Comparison of ENCODE assay signal across 22 cellular contexts in genomic region chr9:18675345-18675744, GRCh38.
DNase-seq lines count a peak whose midpoint lies in the region; ATAC-seq, FAIRE-seq and TF ChIP-seq lines count a peak whose summit lies in the region.
"Had no signal": no experiment of that assay in that cellular context is flagged by ENCODE, and none has a peak within 500 bp of the region (broad histone marks: within the 10 kb centered on the region; RNA-seq: fewer than 3 reads in every experiment).

No MANE protein-coding gene starts in this region.

- no peaks in the 10 kb centered on the region for H3K27me3 ChIP-seq in A673 (replicated peaks; ENCODE audit: insufficient read depth, low read depth, low read length, poor library complexity)
- H3K27me3 ChIP-seq: SJSA1 had no signal

- no peak for TF ChIP-seq CTCF in A673 (conservative IDR thresholded peaks at IDR 0.05; ENCODE audit: low read depth, low read length)

- TF ChIP-seq POLR2A in H54 (IDR thresholded peaks at IDR 0.05; ENCODE audit: low read depth, low read length) (no peak), erythroblast (IDR thresholded peaks at IDR 0.05; ENCODE audit: low read length) (no peak)

- H3K36me3 ChIP-seq in A673 (ENCODE audit: insufficient read depth, low read length, poor library complexity, severe bottlenecking) = no peaks in the 10 kb centered on the region
- H3K36me3 ChIP-seq: SJSA1 had no signal

- H3K4me3 ChIP-seq in A673 (ENCODE audit: low read depth, low read length, poor library complexity, severe bottlenecking) = no peak overlapping the region
- H3K4me3 ChIP-seq: GM23338, SJSA1 had no signal

- peak; percentile 60 for FAIRE-seq in H54 (lab: Jason Lieb, UNC)
- FAIRE-seq: GM12891, GM18507 had no signal

- no peak for ATAC-seq in activated CD4-positive, CD25-positive, alpha-beta regulatory T cell treated with anti-CD3 and anti-CD28 coated beads, Interleukin-2, amount 50 U/mL, for 24 hours
- ATAC-seq: GM23338 had no signal

- no peaks in the 10 kb centered on the region for H3K9me3 ChIP-seq in A673 (ENCODE audit: low read depth, low read length, poor library complexity, severe bottlenecking)
- H3K9me3 ChIP-seq: SJSA1 had no signal

- H3K4me1 ChIP-seq in A673 (ENCODE audit: insufficient read depth, low read length, poor library complexity, severe bottlenecking) = no peaks in the 10 kb centered on the region
- H3K4me1 ChIP-seq: SJSA1 had no signal

- DNase-seq in A673 (ENCODE audit: low spot score) = peak; percentile 3
- DNase-seq in H54 (ENCODE audit: insufficient read length, low spot score) = no peak
- peak; percentile 74 for DNase-seq in NCI-H748 (lab: John Stamatoyannopoulos, UW; ENCODE audit: unreplicated experiment)
- peak; percentile 45 for DNase-seq in fibroblast of gingiva (ENCODE audit: low read depth)
- no peak for DNase-seq in erythroblast (lab: John Stamatoyannopoulos, UW)
- no peak for DNase-seq in COLO829 (ENCODE audit: low spot score)
- DNase-seq in DMS79 treated with DMSO at 0.1 percent for 48 hours (lab: John Stamatoyannopoulos, UW) = no peak
- DNase-seq: ACHN; CD4-positive, alpha-beta T cell; DMS79; GDM1; NCI-H1048; NCI-H187; NCI-H2171; NCI-H446 treated with DMSO at 0.1 percent for 48 hours; NCI-H82; SW 1271 had no signal

- POLR2A ChIA-PET in A673 (lab: Charles Lee; ENCODE audit: low non-redundant PET) = no interaction called here

- intact Hi-C loops in A673 (cut with micrococcal nuclease; ENCODE audit: unreplicated experiment) = no loop called here

- no peak overlapping the region for H3K27ac ChIP-seq in A673 (ENCODE audit: low read depth, low read length, poor library complexity, severe bottlenecking)
- H3K27ac ChIP-seq: SJSA1 had no signal

- BruUV-seq in A673 (replicated peaks; lab: Mats Ljungman, UMichigan) = no TSS peak

- CTCF ChIA-PET in A673 (lab: Charles Lee) = no interaction called here

Comparison
In these comparisons a context has a peak if more than half of its experiments do, and no peak if none do; other contexts are left out.
1. DNase-seq: peak in A673 (single experiment), NCI-H748 (single experiment) and fibroblast of gingiva (single experiment); none in H54 (single experiment), erythroblast (0 of 2), COLO829 (single experiment) and DMS79 treated with DMSO at 0.1 percent for 48 hours (single experiment).